In genomic region chr6:122753688-122754056, GRCh38 we compare ENCODE assay signal across 13 cellular contexts. TPM values are rescaled to one million over a fixed set of nuclear protein-coding genes. Genes with fewer than 3 reads are reported as not detected.
DNase-seq lines count a peak whose midpoint lies in the region; ATAC-seq and TF ChIP-seq lines count a peak whose summit lies in the region.
"Had no signal": no experiment of that assay in that cellular context is flagged by ENCODE, and none has a peak within 500 bp of the region (broad histone marks: within the 10 kb centered on the region; RNA-seq: fewer than 3 reads in every experiment).

No MANE protein-coding gene starts in this region.

- H4K91ac ChIP-seq in IMR-90 (ENCODE audit: insufficient read depth, low read depth, low read length): no peak overlapping the region

- TF ChIP-seq POLR2A in IMR-90 (IDR thresholded peaks at IDR 0.05; ENCODE audit: low read depth, low read length): no peak

- H4K5ac ChIP-seq in IMR-90 (ENCODE audit: low read depth, low read length): no peak overlapping the region

- ATAC-seq in IMR-90 (ENCODE audit: low read depth): no peak
- ATAC-seq in HG03139 (IDR thresholded peaks at IDR 0.05; ENCODE audit: unreplicated experiment): no peak
- ATAC-seq in HG03108 (IDR thresholded peaks at IDR 0.05; ENCODE audit: unreplicated experiment): no peak

- POLR2A ChIA-PET in IMR-90 (lab: Charles Lee; ENCODE audit: unreplicated experiment): no interaction called here

- H2AFZ ChIP-seq in IMR-90 (replicated peaks; ENCODE audit: low read length, poor library complexity): peak overlapping the region; percentile 56

- in situ Hi-C loops in IMR-90 (cut with MboI; ENCODE audit: low sequenced_read_pairs): no loop called here

- H3K9ac ChIP-seq in IMR-90 (ENCODE audit: low read depth, low read length) (no peak overlapping the region), subcutaneous abdominal adipose tissue (ENCODE audit: low read length in 5 of 5) (no peak overlapping the region)

- dilution Hi-C loops in IMR-90 (cut with HindIII; ENCODE audit: low sequenced_read_pairs, unreplicated experiment): no loop called here

- H3K23ac ChIP-seq in IMR-90 (ENCODE audit: low read depth, low read length): no peak overlapping the region

- no peaks in the 10 kb centered on the region; the same call in 1 of the 2 replicates for H3K27me3 ChIP-seq in IMR-90 (ENCODE audit: control insufficient read depth, insufficient read depth, low read length)
- H3K27me3 ChIP-seq in subcutaneous abdominal adipose tissue (ENCODE audit: control insufficient read depth in 5 of 5, insufficient read depth in 4 of 5, low read length in 5 of 5): no peaks in the 10 kb centered on the region
- H3K27me3 ChIP-seq: brain microvascular endothelial cell had no signal

- H2BK15ac ChIP-seq in IMR-90 (ENCODE audit: low read depth, low read length): no peak overlapping the region

- intact Hi-C loops in IMR-90 (cut with micrococcal nuclease): loop anchor here (5.0 kb wide), 1 partner anchor 34 kb away; the partner anchor contains the start of gene SMPDL3A

- no peaks in the 10 kb centered on the region for H3K79me1 ChIP-seq in IMR-90 (ENCODE audit: low read depth in 1 of 2, low read length in 2 of 2)

- DNase-seq in IMR-90 (no peak), SHP77 (lab: John Stamatoyannopoulos, UW) (peak; percentile 29 to 63), globus pallidus (ENCODE audit: low spot score) (peak; percentile 37), kidney tubule cell (ENCODE audit: low spot score) (no peak)
- DNase-seq: activated CD8-positive, alpha-beta memory T cell treated with anti-CD3 and anti-CD28 coated beads, Interleukin-2, amount 50 U/mL, for 48 hours; brain microvascular endothelial cell; DND-41; occipital lobe; T-helper 2 cell had no signal

- H3K9me3 ChIP-seq in IMR-90 (ENCODE audit: control insufficient read depth, insufficient read depth, low read length) (no peaks in the 10 kb centered on the region), subcutaneous abdominal adipose tissue (ENCODE audit: control insufficient read depth in 5 of 5, low read length in 5 of 5) (no peaks in the 10 kb centered on the region)
- H3K9me3 ChIP-seq: thoracic aorta had no signal

- no peak overlapping the region for H4K8ac ChIP-seq in IMR-90 (ENCODE audit: low read depth in 2 of 2, low read length in 2 of 2)

- no TSS peak for BruUV-seq in IMR-90 (replicated peaks; lab: Mats Ljungman, UMichigan)

- H3K36me3 ChIP-seq in IMR-90 (ENCODE audit: control insufficient read depth, insufficient read depth, low read length) (no peaks in the 10 kb centered on the region), subcutaneous abdominal adipose tissue (ENCODE audit: control insufficient read depth in 5 of 5, insufficient read depth in 5 of 5, low read length in 5 of 5) (no peaks in the 10 kb centered on the region)
- H3K36me3 ChIP-seq: brain microvascular endothelial cell, thoracic aorta had no signal

- H3K27ac ChIP-seq in IMR-90 (ENCODE audit: insufficient read depth, low read length) (no peak overlapping the region), subcutaneous abdominal adipose tissue (ENCODE audit: low read depth, low read length) (no peak overlapping the region)
- H3K27ac ChIP-seq: brain microvascular endothelial cell, thoracic aorta had no signal

- H3K4me2 ChIP-seq in IMR-90 (ENCODE audit: low read depth, low read length): peak overlapping the region; percentile 62; the same call in 1 of the 2 replicates

- CTCF ChIA-PET in IMR-90 (lab: Yijun Ruan, JAX): no interaction called here

- no peak overlapping the region for H2BK20ac ChIP-seq in IMR-90 (ENCODE audit: low read depth, low read length)

- H4K20me1 ChIP-seq in IMR-90 (ENCODE audit: insufficient read depth, low read length): no peaks in the 10 kb centered on the region

- no peak overlapping the region for H3K56ac ChIP-seq in IMR-90 (ENCODE audit: extremely low read depth, insufficient read depth, low read length)

- no peaks in the 10 kb centered on the region for H3K9me1 ChIP-seq in IMR-90 (ENCODE audit: insufficient read depth, low read length)

- no peak overlapping the region for H2BK120ac ChIP-seq in IMR-90 (ENCODE audit: low read depth, low read length)

- no peak for TF ChIP-seq RAD21 in IMR-90 (IDR thresholded peaks at IDR 0.05; ENCODE audit: low read length)

- no peak overlapping the region for H2AK9ac ChIP-seq in IMR-90 (replicated peaks; ENCODE audit: low read depth, low read length, poor library complexity)

- 60% methylated on average over 1 of the region's 5 CpGs; no CpG with 5 or more reads in 1 of the 2 experiments for WGBS in IMR-90 (ENCODE audit: extremely low coverage in 2 of 2, insufficient read length in 1 of 2), 2 experiments

- H3K4me1 ChIP-seq in IMR-90 (ENCODE audit: control insufficient read depth, insufficient read depth, low read length) (peaks cover 2% of the 10 kb centered on the region; the same call in 1 of the 2 replicates), subcutaneous abdominal adipose tissue (ENCODE audit: control insufficient read depth in 5 of 5, insufficient read depth in 5 of 5, low read length in 5 of 5) (peaks cover 0 to 5% (median 0%) of the 10 kb centered on the region in 5 donors)

- no peak overlapping the region for H2BK5ac ChIP-seq in IMR-90 (ENCODE audit: low read depth, low read length, poor library complexity, severe bottlenecking)

- no peak for TF ChIP-seq CTCF in IMR-90 (conservative IDR thresholded peaks at IDR 0.05; ENCODE audit: low read depth, low read length)

- H3K4ac ChIP-seq in IMR-90 (ENCODE audit: low read depth, low read length): no peak overlapping the region

- no peak overlapping the region for H2AK5ac ChIP-seq in IMR-90 (ENCODE audit: low read depth, low read length)

- H3K4me3 ChIP-seq in IMR-90 (ENCODE audit: insufficient read depth, low read depth, low read length) (peak overlapping the region; percentile 11; the same call in 1 of the 2 replicates), subcutaneous abdominal adipose tissue (ENCODE audit: low read depth in 1 of 5, low read length in 5 of 5) (peak overlapping the region in 3 of 5 donors; percentile 12 to 48 (median 32))
- H3K4me3 ChIP-seq: thoracic aorta had no signal

- H3K18ac ChIP-seq in IMR-90 (ENCODE audit: low read depth, low read length): no peak overlapping the region

- no peak overlapping the region for H3K14ac ChIP-seq in IMR-90 (replicated peaks; ENCODE audit: low read depth, low read length)

TF ChIP-seq in IMR-90, 13 proteins besides CTCF, POLR2A, EP300 and RAD21:
- no peak for TF ChIP-seq MAZ (IDR thresholded peaks at IDR 0.05; ENCODE audit: borderline replicate concordance, low read depth, low read length)
- TF ChIP-seq RFX5 (IDR thresholded peaks at IDR 0.05; ENCODE audit: low read depth, low read length): no peak
- no peak for TF ChIP-seq CHD1 (IDR thresholded peaks at IDR 0.05; ENCODE audit: low read depth, low read length)
- no peak for TF ChIP-seq FOS (IDR thresholded peaks at IDR 0.05; ENCODE audit: low read depth, low read length)
- TF ChIP-seq NFE2L2 (IDR thresholded peaks at IDR 0.05; ENCODE audit: low read depth, low read length): no peak
- no peak for TF ChIP-seq USF2 (IDR thresholded peaks at IDR 0.05; ENCODE audit: low read depth, low read length)
- TF ChIP-seq MAFK (IDR thresholded peaks at IDR 0.05; ENCODE audit: low read depth, low read length): no peak
- TF ChIP-seq RCOR1 (IDR thresholded peaks at IDR 0.05; ENCODE audit: insufficient replicate concordance, low read length): no peak
- TF ChIP-seq SMC3 (IDR thresholded peaks at IDR 0.05; ENCODE audit: low read depth, low read length): no peak
- TF ChIP-seq BHLHE40 (IDR thresholded peaks at IDR 0.05; ENCODE audit: low read depth, low read length): no peak
- TF ChIP-seq ELK1 (IDR thresholded peaks at IDR 0.05; ENCODE audit: borderline replicate concordance, low read depth, low read length): no peak
- TF ChIP-seq MXI1 (IDR thresholded peaks at IDR 0.05; ENCODE audit: borderline replicate concordance, low read depth, low read length): no peak
- no peak for TF ChIP-seq CEBPB (IDR thresholded peaks at IDR 0.05; ENCODE audit: low read depth, low read length)

RNA-seq across cellular contexts. Expression of gene FABP7, which starts 25.8 kb away (rescaled TPM):
- total RNA-seq in IMR-90 (2012; rRNA removed): not detected in 2 replicates
- not detected in 2 replicates for polyA plus RNA-seq in IMR-90 (2012; rRNA removed)
- not detected in 2 replicates for polyA plus RNA-seq in IMR-90 (2012; cell fraction: cytosol; rRNA removed)
- not detected in 2 replicates for polyA plus RNA-seq in IMR-90 (2012; cell fraction: nucleus; rRNA removed; ENCODE audit: low replicate concordance)
- total RNA-seq: thoracic aorta had no signal

RNA-seq across cellular contexts. Expression of gene SMPDL3A, which starts 35.4 kb away (rescaled TPM):
- total RNA-seq in IMR-90 (2012; rRNA removed): 9.7 and 9.9 TPM in 2 replicates
- polyA plus RNA-seq in IMR-90 (2012; rRNA removed): 14.2 TPM in 2 replicates
- 3.5 and 7.3 TPM in 2 replicates for polyA plus RNA-seq in IMR-90 (2012; cell fraction: cytosol; rRNA removed)
- polyA plus RNA-seq in IMR-90 (2012; cell fraction: nucleus; rRNA removed; ENCODE audit: low replicate concordance): 3.2 and 12.1 TPM in 2 replicates

Comparison
In these comparisons a context has a peak if more than half of its experiments do, and no peak if none do; other contexts are left out.
1. DNase-seq: peak in SHP77 (2 of 2) and globus pallidus (single experiment); none in IMR-90 (single experiment) and kidney tubule cell (single experiment).